ENCODE assay signal across 26 cellular contexts in genomic region chr16:75010427-75010826, GRCh38. TPM values are rescaled to one million over a fixed set of nuclear protein-coding genes. Genes with fewer than 3 reads are reported as not detected.
DNase-seq lines count a peak whose midpoint lies in the region; ATAC-seq and TF ChIP-seq lines count a peak whose summit lies in the region.
"Had no signal": no experiment of that assay in that cellular context is flagged by ENCODE, and none has a peak within 500 bp of the region (broad histone marks: within the 10 kb centered on the region; RNA-seq: fewer than 3 reads in every experiment).

No MANE protein-coding gene starts in this region.

- H3K27ac ChIP-seq in RWPE1, result peak overlapping the region; percentile 76
- peak overlapping the region; percentile 79 to 95 (median 90) for H3K27ac ChIP-seq in esophagus squamous epithelium
- peak overlapping the region; percentile 83 to 88 for H3K27ac ChIP-seq in uterus
- H3K27ac ChIP-seq: WERI-Rb-1 had no signal

- H3K9me3 ChIP-seq in esophagus squamous epithelium, result no peaks in the 10 kb centered on the region
- no peaks in the 10 kb centered on the region for H3K9me3 ChIP-seq in uterus
- H3K9me3 ChIP-seq: left ventricle myocardium inferior had no signal

- peaks cover 48% of the 10 kb centered on the region for H3K4me1 Mint-ChIP-seq in activated naive CD4-positive, alpha-beta T cell treated with anti-CD3 and anti-CD28 coated beads for 36 hours (ENCODE audit: low read depth)

- no peaks in the 10 kb centered on the region for H3K36me3 Mint-ChIP-seq in activated naive CD4-positive, alpha-beta T cell treated with anti-CD3 and anti-CD28 coated beads for 36 hours (ENCODE audit: low read depth)
- H3K36me3 Mint-ChIP-seq: naive B cell had no signal

- TF ChIP-seq POLR2A in esophagus squamous epithelium (IDR thresholded peaks at IDR 0.05) (no peak), uterus (IDR thresholded peaks at IDR 0.05) (no peak)

- H3K27ac Mint-ChIP-seq in activated naive CD4-positive, alpha-beta T cell treated with anti-CD3 and anti-CD28 coated beads for 36 hours, result peak overlapping the region; percentile 13
- H3K27ac Mint-ChIP-seq: B cell, naive B cell had no signal

- ATAC-seq in HG02610 (IDR thresholded peaks at IDR 0.05; ENCODE audit: unreplicated experiment) (no peak), HG03095 (IDR thresholded peaks at IDR 0.05; ENCODE audit: unreplicated experiment) (no peak)
- ATAC-seq: PC-3; stimulated activated naive CD8-positive, alpha-beta T cell treated with anti-CD3 and anti-CD28 coated beads, Interleukin-15, Interleukin-2, amounts not matched to agents 100 U/mL and 50 U/mL, for 24 hours had no signal

- H3K27me3 Mint-ChIP-seq in activated naive CD4-positive, alpha-beta T cell treated with anti-CD3 and anti-CD28 coated beads for 36 hours (ENCODE audit: low read depth), result no peaks in the 10 kb centered on the region

- intact Hi-C loops in activated naive CD4-positive, alpha-beta T cell treated with anti-CD3 and anti-CD28 coated beads for 36 hours (cut with micrococcal nuclease), result loop anchor here (10.0 kb wide), 1 partner anchor 554 kb away; the partner anchor contains the start of gene GABARAPL2
- intact Hi-C loops in esophagus squamous epithelium (cut with DNase I), result no loop called here
- intact Hi-C loops in uterus (cut with DNase I; ENCODE audit: low total_unique reads), result no loop called here

- WGBS in esophagus squamous epithelium, 2 donors, result 64 to 85% methylated on average over 2 to 3 of the region's 3 CpGs

- CTCF ChIA-PET in activated naive CD4-positive, alpha-beta T cell treated with anti-CD3 and anti-CD28 coated beads for 36 hours (lab: Charles Lee), result interaction anchor here (0.9 to 3.3 kb wide), 2 partner anchors 18 to 100 kb away, joined by 3 to 28 read pairs; no protein-coding TSS in a partner anchor
- CTCF ChIA-PET in RWPE1 (lab: Yijun Ruan, JAX), result interaction anchor here (1.5 kb wide), 1 partner anchor 11 kb away, joined by 3 read pairs; no protein-coding TSS in a partner anchor

- TF ChIP-seq CTCF in RWPE1 (conservative IDR thresholded peaks at IDR 0.05; ENCODE audit: low read depth) (no peak), esophagus squamous epithelium (IDR thresholded peaks at IDR 0.05) (no peak), uterus (IDR thresholded peaks at IDR 0.05) (no peak)

- DNase-seq in activated naive CD4-positive, alpha-beta T cell treated with anti-CD3 and anti-CD28 coated beads for 36 hours, result peak; percentile 20
- no peak for DNase-seq in activated naive CD4-positive, alpha-beta T cell (lab: John Stamatoyannopoulos, UW)
- DNase-seq in RWPE1 (ENCODE audit: low spot score) (no peak), esophagus squamous epithelium (lab: John Stamatoyannopoulos, UW) (no peak), uterus (no peak)
- DNase-seq in stimulated activated CD8-positive, alpha-beta memory T cell treated with anti-CD3 and anti-CD28 coated beads, Interleukin-4, amount 100 ng/mL, for 48 hours, result no peak
- DNase-seq: activated effector memory CD4-positive, alpha-beta T cell treated with anti-CD3 and anti-CD28 coated beads, Interleukin-2, amount 50 U/mL, for 16 hours; COR-L47; dermis blood vessel endothelial cell; DMS79; GF-D8; HFFc6; left ventricle myocardium inferior; naive B cell; NCI-H1694; NCI-H510A treated with DMSO at 0.1 percent for 48 hours; nucleus accumbens; PC-3; SIG-M5; stimulated activated naive CD8-positive, alpha-beta T cell treated with anti-CD3 and anti-CD28 coated beads, Interleukin-15, Interleukin-2, amounts not matched to agents 100 U/mL and 50 U/mL, for 24 hours; T1000; WERI-Rb-1 had no signal

- POLR2A ChIA-PET in RWPE1 (lab: Yijun Ruan, JAX; ENCODE audit: low non-redundant PET), result no interaction called here

- no peaks in the 10 kb centered on the region for H3K9me3 Mint-ChIP-seq in activated naive CD4-positive, alpha-beta T cell treated with anti-CD3 and anti-CD28 coated beads for 36 hours
- H3K9me3 Mint-ChIP-seq: HFFc6, mesothelial cell of epicardium, naive B cell had no signal

- no peak overlapping the region for H3K4me3 Mint-ChIP-seq in activated naive CD4-positive, alpha-beta T cell treated with anti-CD3 and anti-CD28 coated beads for 36 hours
- H3K4me3 Mint-ChIP-seq: B cell, mesothelial cell of epicardium, naive B cell had no signal

- H3K4me1 ChIP-seq in esophagus squamous epithelium (peaks cover 23 to 66% (median 35%) of the 10 kb centered on the region in 3 donors), uterus (peaks cover 0 to 10% of the 10 kb centered on the region in 2 donors)

- H3K36me3 ChIP-seq in esophagus squamous epithelium (no peaks in the 10 kb centered on the region), uterus (no peaks in the 10 kb centered on the region)
- H3K36me3 ChIP-seq: left ventricle myocardium inferior had no signal

- H3K27me3 ChIP-seq in esophagus squamous epithelium (no peaks in the 10 kb centered on the region), uterus (no peaks in the 10 kb centered on the region)

- H3K4me3 ChIP-seq in esophagus squamous epithelium, result no peak overlapping the region
- H3K4me3 ChIP-seq in uterus, result no peak overlapping the region
- H3K4me3 ChIP-seq: left ventricle myocardium inferior had no signal

RNA-seq across cellular contexts. Expression of gene ZNRF1, which starts 11.6 kb away (rescaled TPM):
- total RNA-seq in activated naive CD4-positive, alpha-beta T cell treated with anti-CD3 and anti-CD28 coated beads for 36 hours, result 10 to 100 TPM; 35.3 to 35.7 TPM
- total RNA-seq in esophagus squamous epithelium (10 to 100 TPM; 28.0 to 67.4 (median 33.5) TPM), uterus (10 to 100 TPM; 14.1 to 37.4 (median 19.4) TPM)

RNA-seq across cellular contexts. Expression of gene WDR59, which starts 25.5 kb away (rescaled TPM):
- 10 to 100 TPM; 47.8 to 55.6 TPM for total RNA-seq in activated naive CD4-positive, alpha-beta T cell treated with anti-CD3 and anti-CD28 coated beads for 36 hours
- total RNA-seq in esophagus squamous epithelium (10 to 100 TPM in 3 of 4 donors, 1 to 10 TPM in 1; 9.8 to 25.1 (median 22.2) TPM), uterus (100 to 1,000 TPM in 1 of 4 donors, 10 to 100 TPM in 3; 37.1 to 103 (median 65.0) TPM)
